Comparison of ENCODE assay signal across 23 cellular contexts in the genomic region with DNA sequence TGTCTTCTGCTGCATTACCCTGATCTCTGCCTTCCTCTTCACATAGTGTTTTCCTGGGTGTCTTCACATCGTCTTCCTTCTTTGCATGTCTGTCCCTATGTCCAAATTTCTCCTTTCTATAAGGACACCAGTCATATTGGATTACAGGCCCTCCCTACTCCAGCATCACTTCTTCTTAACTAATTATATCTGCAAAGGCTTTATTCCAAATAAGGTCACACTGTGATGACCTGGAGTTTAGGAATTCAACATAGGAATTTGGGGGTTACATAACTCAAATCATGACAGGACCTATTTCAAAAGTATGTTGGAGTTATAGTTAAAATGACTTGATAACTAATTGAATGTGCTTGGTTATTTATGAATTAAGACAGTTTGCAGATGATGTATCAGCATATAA.
DNase-seq lines count a peak whose midpoint lies in the region; ATAC-seq and TF ChIP-seq lines count a peak whose summit lies in the region.
"Had no signal": no experiment of that assay in that cellular context is flagged by ENCODE, and none has a peak within 500 bp of the region (broad histone marks: within the 10 kb centered on the region; RNA-seq: fewer than 3 reads in every experiment).

No MANE protein-coding gene starts in this region.

- H3K4me2 ChIP-seq in hepatocyte = no peak overlapping the region
- H3K4me2 ChIP-seq: A549, BLaER1 had no signal

- no peaks in the 10 kb centered on the region for H3K79me2 ChIP-seq in hepatocyte

- H3K4me1 ChIP-seq in RWPE2 (ENCODE audit: insufficient read depth, poor library complexity, severe bottlenecking) (peaks cover 4% of the 10 kb centered on the region), hepatocyte (ENCODE audit: insufficient read depth) (no peaks in the 10 kb centered on the region)
- H3K4me1 ChIP-seq: A549, Caco-2 had no signal

- H3K27ac ChIP-seq in RWPE2 (ENCODE audit: poor library complexity, severe bottlenecking) = no peak overlapping the region
- H3K27ac ChIP-seq in hepatocyte = no peak overlapping the region
- H3K27ac ChIP-seq: A549, BLaER1, SK-N-MC had no signal

- WGBS in hepatocyte (ENCODE audit: low lambda C conversion rate, missing lambda C conversion rate) = 94% methylated on average over 1 of the region's 1 CpG

- peak; percentile 70 for ATAC-seq in RWPE2 (ENCODE audit: low read depth)
- no peak for ATAC-seq in HG03135 (IDR thresholded peaks at IDR 0.05; ENCODE audit: unreplicated experiment)
- ATAC-seq: A549, HepG2, K562 had no signal

- no peaks in the 10 kb centered on the region for H3K9me3 ChIP-seq in RWPE2 (ENCODE audit: severe bottlenecking)
- H3K9me3 ChIP-seq in hepatocyte (ENCODE audit: low read depth) = no peaks in the 10 kb centered on the region
- H3K9me3 ChIP-seq: A549, BLaER1, Caco-2 had no signal

- no peak overlapping the region for H3K4me3 ChIP-seq in AG10803 (ENCODE audit: low read length)
- no peak overlapping the region for H3K4me3 ChIP-seq in RWPE2 (ENCODE audit: severe bottlenecking)
- H3K4me3 ChIP-seq in hepatocyte = no peak overlapping the region
- H3K4me3 ChIP-seq: A549, BLaER1, K562, SK-N-MC had no signal

- TF ChIP-seq CTCF in AG10803 (conservative IDR thresholded peaks at IDR 0.05; ENCODE audit: low read length) (no peak), RWPE2 (IDR thresholded peaks at IDR 0.05; ENCODE audit: poor library complexity, severe bottlenecking) (no peak), hepatocyte (IDR thresholded peaks at IDR 0.05; ENCODE audit: poor library complexity) (no peak)

- H3K27me3 ChIP-seq in RWPE2 (ENCODE audit: insufficient read depth, poor library complexity, severe bottlenecking) (no peaks in the 10 kb centered on the region), hepatocyte (no peaks in the 10 kb centered on the region)
- H3K27me3 ChIP-seq: BLaER1 had no signal

- no peaks in the 10 kb centered on the region for H4K20me1 ChIP-seq in hepatocyte (ENCODE audit: insufficient read depth, poor library complexity, severe bottlenecking)
- H4K20me1 ChIP-seq: BLaER1 had no signal

- H2AFZ ChIP-seq in hepatocyte = no peak overlapping the region

- no peaks in the 10 kb centered on the region for H3K9me2 ChIP-seq in hepatocyte (replicated peaks; ENCODE audit: insufficient read depth)

- DNase-seq in AG10803 (ENCODE audit: low read depth) (peak; percentile 42), HS-5 (ENCODE audit: low read depth) (peak; percentile 30), RWPE2 (ENCODE audit: low spot score) (no peak), kidney tubule cell (ENCODE audit: low spot score) (peak; percentile 56), NCI-H1694 treated with DMSO at 0.1 percent for 48 hours (lab: John Stamatoyannopoulos, UW) (no peak), hepatocyte (ENCODE audit: low spot score) (no peak), COLO668 (lab: John Stamatoyannopoulos, UW; ENCODE audit: unreplicated experiment) (no peak)
- DNase-seq: Caco-2; CD4-positive, alpha-beta T cell; DMS 273 treated with DMSO at 0.1 percent for 48 hours; DND-41; NCI-H1105 treated with DMSO at 0.1 percent for 48 hours; NCI-H2081; NCI-H2171 treated with DMSO at 0.1 percent for 48 hours; NCI-H524 treated with DMSO at 0.1 percent for 48 hours; OCI-M1; SHP77 treated with DMSO at 0.1 percent for 48 hours had no signal

- H3K36me3 ChIP-seq in RWPE2 (ENCODE audit: low read depth) = no peaks in the 10 kb centered on the region
- H3K36me3 ChIP-seq in hepatocyte (replicated peaks; ENCODE audit: insufficient read depth, low read depth) = no peaks in the 10 kb centered on the region
- H3K36me3 ChIP-seq: BLaER1 had no signal

Comparison
In these comparisons a context has a peak if more than half of its experiments do, and no peak if none do; other contexts are left out.
1. DNase-seq: peak in AG10803 (single experiment), HS-5 (single experiment) and kidney tubule cell (single experiment); none in RWPE2 (single experiment), NCI-H1694 treated with DMSO at 0.1 percent for 48 hours (single experiment), hepatocyte (single experiment) and COLO668 (single experiment).